Comparison of ENCODE assay signal across 16 cellular contexts in the genomic region with DNA sequence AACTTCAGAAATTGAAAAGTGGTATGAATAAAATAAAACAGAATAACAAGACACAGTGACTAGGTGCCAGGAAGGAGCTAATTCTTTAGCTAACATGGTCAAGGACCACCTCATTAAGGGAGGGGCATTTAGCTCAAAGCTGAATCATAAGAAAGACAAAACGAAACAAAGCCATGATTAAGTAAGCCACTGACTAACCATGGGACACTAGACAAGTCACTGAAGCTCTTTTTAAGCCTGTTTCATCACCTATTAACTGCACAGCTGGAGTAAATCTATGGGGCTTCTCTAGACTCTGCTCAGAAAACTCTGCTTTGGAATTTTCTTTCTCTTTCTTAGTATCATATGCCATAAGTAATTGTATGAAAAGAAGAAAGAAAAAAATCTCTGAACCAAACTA. TPM values are rescaled to one million over a fixed set of nuclear protein-coding genes. Genes with fewer than 3 reads are reported as not detected.
DNase-seq lines count a peak whose midpoint lies in the region; ATAC-seq, FAIRE-seq and TF ChIP-seq lines count a peak whose summit lies in the region.
"Had no signal": no experiment of that assay in that cellular context is flagged by ENCODE, and none has a peak within 500 bp of the region (broad histone marks: within the 10 kb centered on the region; RNA-seq: fewer than 3 reads in every experiment).

No MANE protein-coding gene starts in this region.

- H3K79me2 ChIP-seq in astrocyte (ENCODE audit: insufficient read depth, low read length): no peaks in the 10 kb centered on the region

- H3K27me3 ChIP-seq in astrocyte (ENCODE audit: insufficient read depth, low read length) (no peaks in the 10 kb centered on the region), vagina (no peaks in the 10 kb centered on the region)
- H3K27me3 ChIP-seq: neutrophil had no signal

- H3K9me3 ChIP-seq in astrocyte (ENCODE audit: insufficient read depth, low read depth, low read length) (no peaks in the 10 kb centered on the region), vagina (no peaks in the 10 kb centered on the region)
- H3K9me3 ChIP-seq: neutrophil had no signal

- intact Hi-C loops in Right ventricle myocardium inferior (cut with DNase I): no loop called here
- intact Hi-C loops in cardiac septum (cut with DNase I): loop anchor here (5.0 kb wide), 1 partner anchor 34 kb away; no protein-coding TSS in a partner anchor
- intact Hi-C loops in vagina (cut with DNase I): no loop called here

- H3K4me1 Mint-ChIP-seq in astrocyte (ENCODE audit: low read depth, unreplicated experiment): peaks cover 25% of the 10 kb centered on the region

- no peak overlapping the region for H3K4me3 ChIP-seq in astrocyte (ENCODE audit: insufficient read depth, low read depth, low read length)
- no peak overlapping the region for H3K4me3 ChIP-seq in vagina

- H3K4me2 ChIP-seq in astrocyte (ENCODE audit: low read length): no peak overlapping the region

- no peak overlapping the region for H3K9ac ChIP-seq in astrocyte (ENCODE audit: low read length)

- H3K27ac Mint-ChIP-seq in astrocyte (ENCODE audit: unreplicated experiment): peak overlapping the region; percentile 2
- H3K27ac Mint-ChIP-seq: H9; IgD-negative memory B cell; T-helper 1 cell treated with Interleukin-12 subunit alpha and Interleukin-12 subunit beta and Interleukin-4 antibody, amounts not matched to agents 30 μg/mL and 1 μg/mL, for 36 hours had no signal

- peaks cover 6% of the 10 kb centered on the region for H3K4me1 ChIP-seq in astrocyte (ENCODE audit: insufficient read depth, low read length)
- peaks cover 35% of the 10 kb centered on the region for H3K4me1 ChIP-seq in vagina

- ATAC-seq in Right ventricle myocardium inferior (peak; percentile 59), HG03565 (IDR thresholded peaks at IDR 0.05; ENCODE audit: unreplicated experiment) (no peak), HG02885 (IDR thresholded peaks at IDR 0.05; ENCODE audit: poor library complexity, unreplicated experiment) (no peak)

- no peak overlapping the region for H2AFZ ChIP-seq in astrocyte (ENCODE audit: low read depth, low read length)

- no peak overlapping the region for H3K27ac ChIP-seq in astrocyte (ENCODE audit: low read depth, low read length)
- peak overlapping the region; percentile 15 for H3K27ac ChIP-seq in vagina
- H3K27ac ChIP-seq: neutrophil had no signal

- DNase-seq in Right ventricle myocardium inferior (ENCODE audit: missing footprints) (no peak), cardiac septum (ENCODE audit: low spot score) (no peak), astrocyte (ENCODE audit: low read depth) (no peak), kidney tubule cell (ENCODE audit: low spot score) (peak; percentile 73), vagina (ENCODE audit: extremely low spot score in 2 of 2) (no peak)
- no peak for DNase-seq in stimulated activated CD4-positive, alpha-beta T cell treated with anti-CD3 and anti-CD28 coated beads, Interleukin-15, amount 100 ng/mL, for 24 hours
- DNase-seq: activated CD4-positive, alpha-beta T cell treated with anti-CD3 and anti-CD28 coated beads, Interleukin-2, amount 50 U/mL, for 4 hours; activated naive CD4-positive, alpha-beta T cell; DMS79 treated with DMSO at 0.1 percent for 48 hours; H9; NCI-H187 treated with DMSO at 0.1 percent for 48 hours had no signal

- FAIRE-seq in astrocyte (lab: Jason Lieb, UNC): peak; percentile 54

- H3K4me3 Mint-ChIP-seq in astrocyte (ENCODE audit: unreplicated experiment): no peak overlapping the region
- H3K4me3 Mint-ChIP-seq: H9; IgD-negative memory B cell; T-helper 1 cell treated with Interleukin-12 subunit alpha and Interleukin-12 subunit beta and Interleukin-4 antibody, amounts not matched to agents 30 μg/mL and 1 μg/mL, for 36 hours had no signal

- H4K20me1 ChIP-seq in astrocyte (ENCODE audit: insufficient read depth, low read length): no peaks in the 10 kb centered on the region

- H3K9me3 Mint-ChIP-seq in astrocyte (ENCODE audit: unreplicated experiment): peaks cover 4% of the 10 kb centered on the region
- H3K9me3 Mint-ChIP-seq: H9; IgD-negative memory B cell; T-helper 1 cell treated with Interleukin-12 subunit alpha and Interleukin-12 subunit beta and Interleukin-4 antibody, amounts not matched to agents 30 μg/mL and 1 μg/mL, for 36 hours had no signal

- TF ChIP-seq CTCF in astrocyte (IDR thresholded peaks at IDR 0.05; ENCODE audit: insufficient read depth, low read depth, low read length) (no peak), vagina (IDR thresholded peaks at IDR 0.05) (no peak)

- TF ChIP-seq POLR2A in vagina (IDR thresholded peaks at IDR 0.05): no peak

- H3K27me3 Mint-ChIP-seq in astrocyte (ENCODE audit: low read depth, unreplicated experiment): no peaks in the 10 kb centered on the region

- no peaks in the 10 kb centered on the region for H3K36me3 Mint-ChIP-seq in astrocyte (ENCODE audit: low read depth, unreplicated experiment)

- H3K36me3 ChIP-seq in astrocyte (ENCODE audit: insufficient read depth, low read length): no peaks in the 10 kb centered on the region
- H3K36me3 ChIP-seq in vagina: no peaks in the 10 kb centered on the region
- H3K36me3 ChIP-seq: neutrophil had no signal

RNA-seq across cellular contexts. Expression of gene C1QTNF7, which starts 49.8 kb away (rescaled TPM):
- total RNA-seq in Right ventricle myocardium inferior (1.7 TPM), cardiac septum (2.3 TPM), astrocyte (not detected in 2 replicates), vagina (12.0 TPM)
- total RNA-seq: H9 had no signal
